In genomic region chr16:56993204-56993603, GRCh38 we compare ENCODE assay signal across 19 cellular contexts. TPM values are rescaled to one million over a fixed set of nuclear protein-coding genes. Genes with fewer than 3 reads are reported as not detected.
A peak's percentile ranks its signal among the peaks of the same experiment; 100 is the strongest.
DNase-seq lines count a peak whose midpoint lies in the region; ATAC-seq and TF ChIP-seq lines count a peak whose summit lies in the region.
"Had no signal": no experiment of that assay in that cellular context is flagged by ENCODE, and none has a peak within 500 bp of the region (broad histone marks: within the 10 kb centered on the region; RNA-seq: fewer than 3 reads in every experiment).

No MANE protein-coding gene starts in this region.

- H3K4me1 ChIP-seq in naive thymus-derived CD4-positive, alpha-beta T cell (ENCODE audit: control insufficient read depth in 2 of 2, insufficient read depth in 2 of 2, low read length in 2 of 2), result peaks cover 47 to 56% of the 10 kb centered on the region in 2 donors
- peaks cover 0 to 5% of the 10 kb centered on the region in 2 donors for H3K4me1 ChIP-seq in breast epithelium

- peak overlapping the region; percentile 75 for H3K27ac Mint-ChIP-seq in activated CD4-positive, alpha-beta T cell treated with anti-CD3 and anti-CD28 coated beads for 36 hours
- H3K27ac Mint-ChIP-seq in activated naive CD8-positive, alpha-beta T cell treated with anti-CD3 and anti-CD28 coated beads, Interleukin-2, amount 10 ng/mL, durations not matched to agents 7 days and 5 days, result peak overlapping the region; percentile 60
- H3K27ac Mint-ChIP-seq in naive thymus-derived CD4-positive, alpha-beta T cell, result peak overlapping the region; percentile 80 to 96 (median 88)
- H3K27ac Mint-ChIP-seq: brain had no signal

- no peaks in the 10 kb centered on the region for H3K9me3 Mint-ChIP-seq in activated CD4-positive, alpha-beta T cell treated with anti-CD3 and anti-CD28 coated beads for 36 hours (ENCODE audit: low read depth)
- no peaks in the 10 kb centered on the region for H3K9me3 Mint-ChIP-seq in activated naive CD8-positive, alpha-beta T cell treated with anti-CD3 and anti-CD28 coated beads, Interleukin-2, amount 10 ng/mL, durations not matched to agents 7 days and 5 days
- H3K9me3 Mint-ChIP-seq in naive thymus-derived CD4-positive, alpha-beta T cell, result no peaks in the 10 kb centered on the region

- peak overlapping the region; percentile 98 for H3K4me3 Mint-ChIP-seq in activated CD4-positive, alpha-beta T cell treated with anti-CD3 and anti-CD28 coated beads for 36 hours
- peak overlapping the region; percentile 72 for H3K4me3 Mint-ChIP-seq in activated naive CD8-positive, alpha-beta T cell treated with anti-CD3 and anti-CD28 coated beads, Interleukin-2, amount 10 ng/mL, durations not matched to agents 7 days and 5 days
- peak overlapping the region; percentile 62 to 98 (median 84) for H3K4me3 Mint-ChIP-seq in naive thymus-derived CD4-positive, alpha-beta T cell

- intact Hi-C loops in activated CD4-positive, alpha-beta T cell treated with anti-CD3 and anti-CD28 coated beads for 36 hours (cut with DNase I, micrococcal nuclease), result loop anchor here (1.0 to 10.0 kb wide), 3 partner anchors 21 to 798 kb away; partner anchors contain the start of genes CCDC102A (in 1 of the 2) and GNAO1 (in 1 of the 2)
- intact Hi-C loops in naive thymus-derived CD4-positive, alpha-beta T cell (cut with micrococcal nuclease), result no loop called here
- intact Hi-C loops in breast epithelium (cut with DNase I; ENCODE audit: low total_unique reads), result no loop called here

- no peak for TF ChIP-seq CTCF in breast epithelium (IDR thresholded peaks at IDR 0.05)

- H3K4me3 ChIP-seq in naive thymus-derived CD4-positive, alpha-beta T cell (ENCODE audit: low read length), result peak overlapping the region; percentile 19
- H3K4me3 ChIP-seq in breast epithelium (no peak overlapping the region), H7 (ENCODE audit: insufficient read depth, low read depth, low read length) (no peak overlapping the region)
- H3K4me3 ChIP-seq: A549, GM23248, upper lobe of left lung had no signal

- CTCF ChIA-PET in activated CD4-positive, alpha-beta T cell treated with anti-CD3 and anti-CD28 coated beads for 36 hours (lab: Charles Lee), result interaction anchor here (0.9 to 1.3 kb wide), 2 partner anchors 14 to 43 kb away, joined by 3 read pairs; no protein-coding TSS in a partner anchor
- CTCF ChIA-PET in naive thymus-derived CD4-positive, alpha-beta T cell (lab: Charles Lee), result interaction anchor here (1.1 kb wide), 1 partner anchor 48 kb away, joined by 3 read pairs; no protein-coding TSS in a partner anchor

- no peaks in the 10 kb centered on the region for H3K27me3 Mint-ChIP-seq in activated CD4-positive, alpha-beta T cell treated with anti-CD3 and anti-CD28 coated beads for 36 hours
- no peaks in the 10 kb centered on the region for H3K27me3 Mint-ChIP-seq in activated naive CD8-positive, alpha-beta T cell treated with anti-CD3 and anti-CD28 coated beads, Interleukin-2, amount 10 ng/mL, durations not matched to agents 7 days and 5 days
- no peaks in the 10 kb centered on the region for H3K27me3 Mint-ChIP-seq in naive thymus-derived CD4-positive, alpha-beta T cell

- H3K36me3 ChIP-seq in naive thymus-derived CD4-positive, alpha-beta T cell (ENCODE audit: control insufficient read depth in 2 of 3, insufficient read depth in 3 of 3, low read length in 3 of 3), result peaks cover 0 to 9% (median 0%) of the 10 kb centered on the region in 3 experiments
- H3K36me3 ChIP-seq in breast epithelium (no peaks in the 10 kb centered on the region), H7 (replicated peaks; ENCODE audit: control insufficient read depth, insufficient read depth, low read length) (no peaks in the 10 kb centered on the region)

- POLR2A ChIA-PET in activated CD4-positive, alpha-beta T cell treated with anti-CD3 and anti-CD28 coated beads for 36 hours (lab: Charles Lee), result no interaction called here
- POLR2A ChIA-PET in activated naive CD8-positive, alpha-beta T cell treated with anti-CD3 and anti-CD28 coated beads, Interleukin-2, amount 10 ng/mL, durations not matched to agents 7 days and 5 days (lab: Charles Lee), result interaction anchor here (0.5 to 2.8 kb wide), 4 partner anchors 9 to 46 kb away, joined by 3 to 15 read pairs (median 4); no protein-coding TSS in a partner anchor
- POLR2A ChIA-PET in naive thymus-derived CD4-positive, alpha-beta T cell (lab: Charles Lee), result interaction anchor here (0.6 to 12.9 kb wide), 5 partner anchors 8 to 47 kb away, joined by 3 to 182 read pairs (median 7); partner anchors contain the start of gene NLRC5

- no peaks in the 10 kb centered on the region for H3K27me3 ChIP-seq in naive thymus-derived CD4-positive, alpha-beta T cell (ENCODE audit: control insufficient read depth in 2 of 2, insufficient read depth in 2 of 2, low read length in 2 of 2)
- H3K27me3 ChIP-seq in breast epithelium, result no peaks in the 10 kb centered on the region
- peaks cover 29% of the 10 kb centered on the region for H3K27me3 ChIP-seq in H7 (ENCODE audit: control insufficient read depth, insufficient read depth, low read length)
- H3K27me3 ChIP-seq: upper lobe of left lung had no signal

- DNase-seq in activated CD4-positive, alpha-beta T cell treated with anti-CD3 and anti-CD28 coated beads for 36 hours, result peak; percentile 9
- no peak for DNase-seq in activated CD4-positive, alpha-beta T cell treated with anti-CD3 and anti-CD28 coated beads, Interleukin-2, amount 50 U/mL, for 4 hours
- DNase-seq in LHCN-M2 (ENCODE audit: low read depth), result peak; percentile 58
- DNase-seq in activated naive CD8-positive, alpha-beta T cell treated with anti-CD3 and anti-CD28 coated beads, Interleukin-2, amount 10 ng/mL, durations not matched to agents 7 days and 5 days, result no peak
- DNase-seq in naive thymus-derived CD4-positive, alpha-beta T cell, result no peak
- DNase-seq in breast epithelium (ENCODE audit: low spot score in 2 of 2), result no peak
- no peak for DNase-seq in NCI-H1092 (lab: John Stamatoyannopoulos, UW)
- DNase-seq in H7, result no peak
- DNase-seq: EL; GM23248; NCI-H2107; NCI-H774; stimulated activated CD4-positive, alpha-beta T cell treated with anti-CD3 and anti-CD28 coated beads, Interleukin-4, amount 100 ng/mL, for 4 hours; upper lobe of left lung had no signal

- no peak for TF ChIP-seq POLR2A in breast epithelium (IDR thresholded peaks at IDR 0.05)

- H3K27ac ChIP-seq in naive thymus-derived CD4-positive, alpha-beta T cell (ENCODE audit: low read depth, low read length), result peak overlapping the region; percentile 77
- no peak overlapping the region for H3K27ac ChIP-seq in breast epithelium
- H3K27ac ChIP-seq: A549, GM23248 had no signal

- peaks cover 69% of the 10 kb centered on the region for H3K4me1 Mint-ChIP-seq in activated CD4-positive, alpha-beta T cell treated with anti-CD3 and anti-CD28 coated beads for 36 hours
- peaks cover 50% of the 10 kb centered on the region for H3K4me1 Mint-ChIP-seq in activated naive CD8-positive, alpha-beta T cell treated with anti-CD3 and anti-CD28 coated beads, Interleukin-2, amount 10 ng/mL, durations not matched to agents 7 days and 5 days
- H3K4me1 Mint-ChIP-seq in naive thymus-derived CD4-positive, alpha-beta T cell, result peaks cover 64 to 87% (median 71%) of the 10 kb centered on the region in 7 donors

- no peak for ATAC-seq in activated CD4-positive, alpha-beta T cell treated with anti-CD3 and anti-CD28 coated beads for 36 hours
- ATAC-seq in activated naive CD8-positive, alpha-beta T cell treated with anti-CD3 and anti-CD28 coated beads, Interleukin-2, amount 10 ng/mL, durations not matched to agents 7 days and 5 days (ENCODE audit: low read depth), result no peak
- no peak for ATAC-seq in naive thymus-derived CD4-positive, alpha-beta T cell
- ATAC-seq: A549, left lobe of liver had no signal

- H3K9me3 ChIP-seq in naive thymus-derived CD4-positive, alpha-beta T cell (ENCODE audit: control insufficient read depth in 2 of 3, low read length in 3 of 3), result no peaks in the 10 kb centered on the region
- H3K9me3 ChIP-seq in breast epithelium, result no peaks in the 10 kb centered on the region
- H3K9me3 ChIP-seq: A549, upper lobe of left lung had no signal

- peaks cover 60% of the 10 kb centered on the region for H3K36me3 Mint-ChIP-seq in activated CD4-positive, alpha-beta T cell treated with anti-CD3 and anti-CD28 coated beads for 36 hours (ENCODE audit: low read depth)
- peaks cover 53% of the 10 kb centered on the region for H3K36me3 Mint-ChIP-seq in activated naive CD8-positive, alpha-beta T cell treated with anti-CD3 and anti-CD28 coated beads, Interleukin-2, amount 10 ng/mL, durations not matched to agents 7 days and 5 days
- H3K36me3 Mint-ChIP-seq in naive thymus-derived CD4-positive, alpha-beta T cell, result peaks cover 4 to 68% (median 33%) of the 10 kb centered on the region in 5 donors
- H3K36me3 Mint-ChIP-seq: brain had no signal

RNA-seq across cellular contexts. Expression of gene NLRC5, which starts 3.8 kb away (rescaled TPM):
- total RNA-seq in activated CD4-positive, alpha-beta T cell treated with anti-CD3 and anti-CD28 coated beads for 36 hours, result 100 to 1,000 TPM; 143 to 175 TPM
- total RNA-seq in LHCN-M2 (2014; rRNA removed) (12.1 and 22.3 TPM in 2 replicates), breast epithelium (10 to 100 TPM; 18.4 to 34.4 (median 24.1) TPM)
- 9.2 TPM for polyA plus RNA-seq in LHCN-M2 (2012)
- total RNA-seq in activated naive CD8-positive, alpha-beta T cell treated with anti-CD3 and anti-CD28 coated beads, Interleukin-2, amount 10 ng/mL, durations not matched to agents 7 days and 5 days, result 100 to 1,000 TPM; 401 to 414 TPM
- total RNA-seq in naive thymus-derived CD4-positive, alpha-beta T cell, result 100 to 1,000 TPM; 380 to 615 (median 394) TPM
- 100 to 1,000 TPM in 1 of 2 donors, 10 to 100 TPM in 1; 76.0 to 122 TPM for polyA plus RNA-seq in naive thymus-derived CD4-positive, alpha-beta T cell
- 0.80 and 0.85 TPM in 2 replicates for total RNA-seq in H7 (2014; rRNA removed; shearing (Covaris generic))

RNA-seq across cellular contexts. Expression of gene CETP, which starts 31.5 kb away (rescaled TPM):
- under 1 TPM in 1 of 2 experiments, not detected in 1; 0.14 TPM for total RNA-seq in activated CD4-positive, alpha-beta T cell treated with anti-CD3 and anti-CD28 coated beads for 36 hours
- total RNA-seq in LHCN-M2 (2014; rRNA removed) (not detected in 2 replicates), breast epithelium (under 1 TPM; 0.44 to 0.80 (median 0.66) TPM)
- polyA plus RNA-seq in LHCN-M2 (2012), result 0.07 TPM
- total RNA-seq in activated naive CD8-positive, alpha-beta T cell treated with anti-CD3 and anti-CD28 coated beads, Interleukin-2, amount 10 ng/mL, durations not matched to agents 7 days and 5 days, result not detected
- total RNA-seq in naive thymus-derived CD4-positive, alpha-beta T cell, result not detected
- polyA plus RNA-seq in naive thymus-derived CD4-positive, alpha-beta T cell, result under 1 TPM; 0.17 to 0.25 TPM
- not detected in 2 replicates for total RNA-seq in H7 (2014; rRNA removed; shearing (Covaris generic))
- total RNA-seq: GM23248, HT-29, M059J had no signal
- polyA plus RNA-seq: A549, GM23248 had no signal

Comparison
In these comparisons a context has a peak if more than half of its experiments do, and no peak if none do; other contexts are left out.
1. DNase-seq: peak in activated CD4-positive, alpha-beta T cell treated with anti-CD3 and anti-CD28 coated beads for 36 hours (single experiment) and LHCN-M2 (single experiment); none in activated CD4-positive, alpha-beta T cell treated with anti-CD3 and anti-CD28 coated beads, Interleukin-2, amount 50 U/mL, for 4 hours (0 of 2), activated naive CD8-positive, alpha-beta T cell treated with anti-CD3 and anti-CD28 coated beads, Interleukin-2, amount 10 ng/mL, durations not matched to agents 7 days and 5 days (single experiment), naive thymus-derived CD4-positive, alpha-beta T cell (0 of 9), breast epithelium (0 of 2), NCI-H1092 (single experiment) and H7 (single experiment).
2. intact Hi-C loops: an anchor here in activated CD4-positive, alpha-beta T cell treated with anti-CD3 and anti-CD28 coated beads for 36 hours (1.0 to 10.0 kb wide); none called in naive thymus-derived CD4-positive, alpha-beta T cell and breast epithelium.
3. Peak in every context shown above with its lines, with median percentiles within 50 percentile points of each other: H3K27ac Mint-ChIP-seq and H3K4me3 Mint-ChIP-seq.